ENCODE assay signal across 16 cellular contexts in the genomic region with DNA sequence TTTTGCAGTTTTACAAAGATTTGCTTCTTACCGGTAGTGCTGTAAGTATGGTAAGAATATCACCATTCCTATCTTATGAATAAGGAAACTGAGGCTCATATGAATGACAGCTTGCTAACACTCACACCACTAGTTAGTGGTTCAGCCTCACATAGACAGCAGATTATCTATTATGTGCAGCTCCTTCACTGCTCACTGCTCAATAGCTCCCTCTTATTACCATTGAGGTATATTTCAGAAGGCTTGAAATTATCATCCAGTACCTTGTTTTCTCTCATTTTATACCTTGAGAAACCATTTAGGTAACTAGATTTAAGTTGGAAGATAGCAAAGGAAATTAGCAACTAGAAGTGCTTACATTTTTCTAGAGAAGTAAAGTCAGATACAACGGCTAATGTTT. TPM values are rescaled to one million over a fixed set of nuclear protein-coding genes. Genes with fewer than 3 reads are reported as not detected.
DNase-seq lines count a peak whose midpoint lies in the region; ATAC-seq and TF ChIP-seq lines count a peak whose summit lies in the region.
"Had no signal": no experiment of that assay in that cellular context is flagged by ENCODE, and none has a peak within 500 bp of the region (broad histone marks: within the 10 kb centered on the region; RNA-seq: fewer than 3 reads in every experiment).

No MANE protein-coding gene starts in this region.

- no peaks in the 10 kb centered on the region for H3K27me3 Mint-ChIP-seq in chondrocyte (ENCODE audit: low read depth)
- no peaks in the 10 kb centered on the region for H3K27me3 Mint-ChIP-seq in type B pancreatic cell
- H3K27me3 Mint-ChIP-seq: activated naive CD4-positive, alpha-beta T cell treated with anti-CD3 and anti-CD28 coated beads, Interleukin-2, amount 10 ng/mL, durations not matched to agents 7 days and 5 days; central memory CD8-positive, alpha-beta T cell; stimulated activated naive B cell treated with anti-CD40 and anti-IgM and Interleukin-4, amounts not matched to agents 10 μg/mL and 1 μg/mL and 100 μg/mL, for 72 hours had no signal

- H3K36me3 ChIP-seq in cardiac muscle cell, result peaks cover 7% of the 10 kb centered on the region
- H3K36me3 ChIP-seq: prostate gland had no signal

- peak; percentile 24 for TF ChIP-seq CTCF in cardiac muscle cell (IDR thresholded peaks at IDR 0.05; ENCODE audit: low read depth, low read length)
- peak; percentile 37 for TF ChIP-seq CTCF in chondrocyte (IDR thresholded peaks at IDR 0.05)
- TF ChIP-seq CTCF in type B pancreatic cell (conservative IDR thresholded peaks at IDR 0.05), result peak; percentile 23

- H3K27ac ChIP-seq in cardiac muscle cell, result no peak overlapping the region
- H3K27ac ChIP-seq: prostate gland had no signal

- H3K36me3 Mint-ChIP-seq in chondrocyte (ENCODE audit: low read depth), result peaks cover 24% of the 10 kb centered on the region
- H3K36me3 Mint-ChIP-seq in type B pancreatic cell, result peaks cover 42% of the 10 kb centered on the region

- H3K9me3 Mint-ChIP-seq in chondrocyte (ENCODE audit: low read depth) (peaks cover 5% of the 10 kb centered on the region), type B pancreatic cell (no peaks in the 10 kb centered on the region)
- H3K9me3 Mint-ChIP-seq: activated naive CD4-positive, alpha-beta T cell treated with anti-CD3 and anti-CD28 coated beads, Interleukin-2, amount 10 ng/mL, durations not matched to agents 7 days and 5 days; central memory CD8-positive, alpha-beta T cell had no signal

- no peaks in the 10 kb centered on the region for H3K4me1 ChIP-seq in cardiac muscle cell (ENCODE audit: low read depth)
- H3K4me1 ChIP-seq: prostate gland had no signal

- ATAC-seq in left ventricle myocardium superior (no peak), HG02759 (IDR thresholded peaks at IDR 0.05; ENCODE audit: unreplicated experiment) (no peak)
- ATAC-seq: esophagus mucosa; Right ventricle myocardium inferior; stimulated activated naive B cell treated with anti-CD40 and anti-IgM and Interleukin-4, amounts not matched to agents 10 μg/mL and 1 μg/mL and 100 μg/mL, for 72 hours had no signal

- DNase-seq in cardiac muscle cell (ENCODE audit: low read depth in 1 of 2, low spot score in 1 of 2) (no peak), left ventricle myocardium superior (no peak), NCI-H69 (lab: John Stamatoyannopoulos, UW) (peak; percentile 85), chondrocyte (ENCODE audit: low spot score) (no peak), type B pancreatic cell (ENCODE audit: extremely low spot score, unreplicated experiment) (no peak), epidermal melanocyte (ENCODE audit: insufficient read length, low spot score) (no peak), iPS-NIHi11 (ENCODE audit: low spot score) (no peak)
- DNase-seq: activated CD8-positive, alpha-beta memory T cell treated with anti-CD3 and anti-CD28 coated beads for 24 hours; activated naive CD4-positive, alpha-beta T cell treated with anti-CD3 and anti-CD28 coated beads, Interleukin-2, amount 10 ng/mL, durations not matched to agents 7 days and 5 days; IMR-90; stimulated activated naive B cell treated with anti-CD40 and anti-IgM and Interleukin-4, amounts not matched to agents 10 μg/mL and 1 μg/mL and 100 μg/mL, for 72 hours had no signal

- H3K27ac Mint-ChIP-seq in chondrocyte (ENCODE audit: unreplicated experiment), result no peak overlapping the region
- no peak overlapping the region for H3K27ac Mint-ChIP-seq in type B pancreatic cell
- H3K27ac Mint-ChIP-seq: activated naive CD4-positive, alpha-beta T cell treated with anti-CD3 and anti-CD28 coated beads, Interleukin-2, amount 10 ng/mL, durations not matched to agents 7 days and 5 days; stimulated activated naive B cell treated with anti-CD40 and anti-IgM and Interleukin-4, amounts not matched to agents 10 μg/mL and 1 μg/mL and 100 μg/mL, for 72 hours had no signal

- intact Hi-C loops in left ventricle myocardium superior (cut with micrococcal nuclease), result no loop called here

- H3K4me1 Mint-ChIP-seq in chondrocyte (ENCODE audit: low read depth), result no peaks in the 10 kb centered on the region
- H3K4me1 Mint-ChIP-seq in type B pancreatic cell (ENCODE audit: unreplicated experiment), result no peaks in the 10 kb centered on the region
- H3K4me1 Mint-ChIP-seq: activated naive CD4-positive, alpha-beta T cell treated with anti-CD3 and anti-CD28 coated beads, Interleukin-2, amount 10 ng/mL, durations not matched to agents 7 days and 5 days had no signal

- H3K4me3 ChIP-seq in cardiac muscle cell, result no peak overlapping the region
- H3K4me3 ChIP-seq: prostate gland had no signal

- no peaks in the 10 kb centered on the region for H3K27me3 ChIP-seq in cardiac muscle cell

- no peaks in the 10 kb centered on the region for H3K9me3 ChIP-seq in cardiac muscle cell (ENCODE audit: low read depth)
- H3K9me3 ChIP-seq: prostate gland had no signal

- H3K4me3 Mint-ChIP-seq in chondrocyte (ENCODE audit: unreplicated experiment), result no peak overlapping the region
- no peak overlapping the region for H3K4me3 Mint-ChIP-seq in type B pancreatic cell
- H3K4me3 Mint-ChIP-seq: activated naive CD4-positive, alpha-beta T cell treated with anti-CD3 and anti-CD28 coated beads, Interleukin-2, amount 10 ng/mL, durations not matched to agents 7 days and 5 days; central memory CD8-positive, alpha-beta T cell; stimulated activated naive B cell treated with anti-CD40 and anti-IgM and Interleukin-4, amounts not matched to agents 10 μg/mL and 1 μg/mL and 100 μg/mL, for 72 hours had no signal

RNA-seq across cellular contexts. Expression of a gene that starts 15.5 kb away (rescaled TPM):
- total RNA-seq in cardiac muscle cell (13.9 and 16.6 TPM in 2 replicates), left ventricle myocardium superior (28.6 TPM), chondrocyte (12.3 to 20.4 TPM (median 14.2 TPM) in 3 replicates), type B pancreatic cell (ENCODE audit: low replicate concordance) (9.8 and 22.1 TPM in 2 replicates)
- 15.7 and 29.8 TPM in 2 replicates for polyA plus RNA-seq in cardiac muscle cell
